In genomic region chr7:1364068-1364905, GRCh38 we compare ENCODE assay signal across 1 cellular context.
TF ChIP-seq lines count a peak whose summit lies in the region.

No MANE protein-coding gene starts in this region.

TF ChIP-seq in H1, 55 proteins besides CTCF, POLR2A, EP300 and RAD21 (continued from another document):
- TF ChIP-seq TEAD4 (IDR thresholded peaks at IDR 0.05; ENCODE audit: low read depth, low read length) (no peak), TBP (IDR thresholded peaks at IDR 0.05; ENCODE audit: low read depth, low read length) (no peak), RFX5 (IDR thresholded peaks at IDR 0.05; ENCODE audit: borderline replicate concordance, low read depth, low read length) (no peak), TAF1 (IDR thresholded peaks at IDR 0.05; ENCODE audit: low read depth, low read length) (no peak), ATF3 (IDR thresholded peaks at IDR 0.05; ENCODE audit: insufficient read depth, low read depth, low read length) (no peak), CHD7 (IDR thresholded peaks at IDR 0.05; ENCODE audit: insufficient replicate concordance, low read length) (no peak)
